12 cellular contexts compared by ENCODE assay signal in the genomic region with DNA sequence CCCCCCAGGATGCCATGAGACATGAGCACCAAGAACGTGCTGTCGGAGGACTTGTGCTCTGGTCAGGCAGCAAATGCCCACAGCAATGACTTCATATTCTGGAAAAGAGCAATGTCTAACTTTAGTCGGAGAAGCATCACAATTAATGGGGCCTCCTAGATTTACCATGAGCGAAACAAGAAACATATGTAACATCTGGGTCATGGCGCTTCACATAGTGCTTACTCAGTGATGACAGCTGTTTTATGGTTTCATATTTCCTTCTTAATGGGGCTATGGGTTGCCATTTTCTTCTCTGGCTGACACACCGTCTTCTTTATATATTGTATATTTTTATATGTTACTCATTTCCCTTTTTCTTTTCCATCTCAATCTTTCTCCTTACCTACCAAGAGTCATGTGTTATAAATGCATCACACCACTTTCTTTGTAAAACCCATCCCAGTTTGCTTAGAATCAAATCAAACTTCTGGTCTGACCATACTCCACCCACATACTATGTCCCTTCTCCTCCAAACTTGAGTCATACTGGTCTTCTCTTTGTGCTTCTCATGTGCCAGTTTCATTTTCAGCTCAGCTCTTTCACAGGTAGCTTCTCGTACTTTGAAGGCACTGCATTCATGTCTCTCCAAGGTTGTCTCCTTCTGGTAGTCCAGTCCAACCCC. TPM values are rescaled to one million over a fixed set of nuclear protein-coding genes. Genes with fewer than 3 reads are reported as not detected.
DNase-seq lines count a peak whose midpoint lies in the region; ATAC-seq and TF ChIP-seq lines count a peak whose summit lies in the region.
"Had no signal": no experiment of that assay in that cellular context is flagged by ENCODE, and none has a peak within 500 bp of the region (broad histone marks: within the 10 kb centered on the region; RNA-seq: fewer than 3 reads in every experiment).

No MANE protein-coding gene starts in this region.

- TF ChIP-seq CTCF in CD8-positive, alpha-beta T cell (IDR thresholded peaks at IDR 0.05) = no peak

- no peak for DNase-seq in CD8-positive, alpha-beta T cell
- DNase-seq in NCI-H748 (lab: John Stamatoyannopoulos, UW; ENCODE audit: unreplicated experiment) = no peak
- no peak for DNase-seq in DMS79 (lab: John Stamatoyannopoulos, UW)
- no peak for DNase-seq in NCI-H510A treated with DMSO at 0.1 percent for 48 hours (lab: John Stamatoyannopoulos, UW)
- no peak for DNase-seq in NOMO-1 treated with DMSO at 0.1 percent for 48 hours (lab: John Stamatoyannopoulos, UW; ENCODE audit: unreplicated experiment)
- DNase-seq: activated CD8-positive, alpha-beta memory T cell treated with anti-CD3 and anti-CD28 coated beads, Interleukin-2, amount 50 U/mL, for 4 hours; naive B cell had no signal

- H3K27me3 ChIP-seq in CD8-positive, alpha-beta T cell (ENCODE audit: insufficient read depth, low read length) = no peaks in the 10 kb centered on the region
- H3K27me3 ChIP-seq: suprapubic skin had no signal

- no peaks in the 10 kb centered on the region for H3K27me3 Mint-ChIP-seq in CD8-positive, alpha-beta T cell (ENCODE audit: low read depth)
- no peaks in the 10 kb centered on the region for H3K27me3 Mint-ChIP-seq in activated T-helper 17 cell treated with anti-CD3 and anti-CD28 coated beads, Interleukin-2, amount 50 U/mL, for 72 hours
- H3K27me3 Mint-ChIP-seq: naive B cell had no signal

- POLR2A ChIA-PET in CD8-positive, alpha-beta T cell (lab: Charles Lee) = interaction anchor here (0.8 kb wide), 1 partner anchor 31 kb away, joined by 3 read pairs; no protein-coding TSS in a partner anchor

- peak overlapping the region; percentile 67 for H3K27ac Mint-ChIP-seq in CD8-positive, alpha-beta T cell
- H3K27ac Mint-ChIP-seq in activated T-helper 17 cell treated with anti-CD3 and anti-CD28 coated beads, Interleukin-2, amount 50 U/mL, for 72 hours = peak overlapping the region; percentile 12

- no peaks in the 10 kb centered on the region for H3K9me3 ChIP-seq in CD8-positive, alpha-beta T cell (ENCODE audit: low read length)
- H3K9me3 ChIP-seq: suprapubic skin had no signal

- no peak overlapping the region for H3K4me3 ChIP-seq in CD8-positive, alpha-beta T cell (ENCODE audit: low read depth, low read length)
- H3K4me3 ChIP-seq: suprapubic skin had no signal

- peaks cover 5% of the 10 kb centered on the region for H3K4me1 ChIP-seq in CD8-positive, alpha-beta T cell (ENCODE audit: insufficient read depth, low read length)
- H3K4me1 ChIP-seq: suprapubic skin had no signal

- H3K4me1 Mint-ChIP-seq in CD8-positive, alpha-beta T cell (ENCODE audit: low read depth) = peaks cover 16% of the 10 kb centered on the region
- H3K4me1 Mint-ChIP-seq in activated T-helper 17 cell treated with anti-CD3 and anti-CD28 coated beads, Interleukin-2, amount 50 U/mL, for 72 hours = peaks cover 15% of the 10 kb centered on the region

- CTCF ChIA-PET in CD8-positive, alpha-beta T cell (lab: Charles Lee) = no interaction called here

- no peaks in the 10 kb centered on the region for H3K36me3 ChIP-seq in CD8-positive, alpha-beta T cell (ENCODE audit: insufficient read depth, low read length)
- H3K36me3 ChIP-seq: suprapubic skin had no signal

- no peak overlapping the region for H3K27ac ChIP-seq in CD8-positive, alpha-beta T cell (ENCODE audit: low read depth, low read length)
- H3K27ac ChIP-seq: suprapubic skin had no signal

- H3K9me3 Mint-ChIP-seq in CD8-positive, alpha-beta T cell = no peaks in the 10 kb centered on the region
- H3K9me3 Mint-ChIP-seq in activated T-helper 17 cell treated with anti-CD3 and anti-CD28 coated beads, Interleukin-2, amount 50 U/mL, for 72 hours = no peaks in the 10 kb centered on the region
- H3K9me3 Mint-ChIP-seq: naive B cell had no signal

- ATAC-seq in CD8-positive, alpha-beta T cell = peak; percentile 29
- ATAC-seq in GM19351 (IDR thresholded peaks at IDR 0.05; ENCODE audit: unreplicated experiment) = peak; percentile 87
- ATAC-seq in HG02938 (IDR thresholded peaks at IDR 0.05; ENCODE audit: unreplicated experiment) = peak; percentile 73
- ATAC-seq in activated T-helper 17 cell treated with anti-CD3 and anti-CD28 coated beads, Interleukin-2, amount 50 U/mL, for 72 hours (replicated peaks) = peak; percentile 92

- H3K4me3 Mint-ChIP-seq in CD8-positive, alpha-beta T cell = peak overlapping the region; percentile 12
- peak overlapping the region; percentile 63 for H3K4me3 Mint-ChIP-seq in activated T-helper 17 cell treated with anti-CD3 and anti-CD28 coated beads, Interleukin-2, amount 50 U/mL, for 72 hours

- H3K36me3 Mint-ChIP-seq in CD8-positive, alpha-beta T cell = peaks cover 27% of the 10 kb centered on the region
- peaks cover 28% of the 10 kb centered on the region for H3K36me3 Mint-ChIP-seq in activated T-helper 17 cell treated with anti-CD3 and anti-CD28 coated beads, Interleukin-2, amount 50 U/mL, for 72 hours (ENCODE audit: low read depth)

- intact Hi-C loops in CD8-positive, alpha-beta T cell (cut with DNase I, micrococcal nuclease) = no loop called here

RNA-seq across cellular contexts. Expression of a gene that starts 9.4 kb away (rescaled TPM):
- total RNA-seq in CD8-positive, alpha-beta T cell = not detected
- total RNA-seq in activated T-helper 17 cell treated with anti-CD3 and anti-CD28 coated beads, Interleukin-2, amount 50 U/mL, for 72 hours = not detected
- total RNA-seq: HT-29, suprapubic skin had no signal

Comparison
In these comparisons a context has a peak if more than half of its experiments do, and no peak if none do; other contexts are left out.
1. ATAC-seq: peak in every context shown above with its lines; median percentile 92 in activated T-helper 17 cell treated with anti-CD3 and anti-CD28 coated beads, Interleukin-2, amount 50 U/mL, for 72 hours; 87 in GM19351; 73 in HG02938; 29 in CD8-positive, alpha-beta T cell.